In genomic region chr19:49113762-49114629, GRCh38 we compare ENCODE assay signal across 1 cellular context.
TF ChIP-seq lines count a peak whose summit lies in the region.

A gene with protein sequence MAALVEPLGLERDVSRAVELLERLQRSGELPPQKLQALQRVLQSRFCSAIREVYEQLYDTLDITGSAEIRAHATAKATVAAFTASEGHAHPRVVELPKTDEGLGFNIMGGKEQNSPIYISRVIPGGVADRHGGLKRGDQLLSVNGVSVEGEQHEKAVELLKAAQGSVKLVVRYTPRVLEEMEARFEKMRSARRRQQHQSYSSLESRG (plus strand): TSS chr19:49114370. CDS start chr19:49114405, 35 bp downstream.

TF ChIP-seq in GM12878, 131 proteins besides CTCF, POLR2A, EP300 and RAD21 (continued from another document and continues in another):
- TF ChIP-seq, protein P1, sequence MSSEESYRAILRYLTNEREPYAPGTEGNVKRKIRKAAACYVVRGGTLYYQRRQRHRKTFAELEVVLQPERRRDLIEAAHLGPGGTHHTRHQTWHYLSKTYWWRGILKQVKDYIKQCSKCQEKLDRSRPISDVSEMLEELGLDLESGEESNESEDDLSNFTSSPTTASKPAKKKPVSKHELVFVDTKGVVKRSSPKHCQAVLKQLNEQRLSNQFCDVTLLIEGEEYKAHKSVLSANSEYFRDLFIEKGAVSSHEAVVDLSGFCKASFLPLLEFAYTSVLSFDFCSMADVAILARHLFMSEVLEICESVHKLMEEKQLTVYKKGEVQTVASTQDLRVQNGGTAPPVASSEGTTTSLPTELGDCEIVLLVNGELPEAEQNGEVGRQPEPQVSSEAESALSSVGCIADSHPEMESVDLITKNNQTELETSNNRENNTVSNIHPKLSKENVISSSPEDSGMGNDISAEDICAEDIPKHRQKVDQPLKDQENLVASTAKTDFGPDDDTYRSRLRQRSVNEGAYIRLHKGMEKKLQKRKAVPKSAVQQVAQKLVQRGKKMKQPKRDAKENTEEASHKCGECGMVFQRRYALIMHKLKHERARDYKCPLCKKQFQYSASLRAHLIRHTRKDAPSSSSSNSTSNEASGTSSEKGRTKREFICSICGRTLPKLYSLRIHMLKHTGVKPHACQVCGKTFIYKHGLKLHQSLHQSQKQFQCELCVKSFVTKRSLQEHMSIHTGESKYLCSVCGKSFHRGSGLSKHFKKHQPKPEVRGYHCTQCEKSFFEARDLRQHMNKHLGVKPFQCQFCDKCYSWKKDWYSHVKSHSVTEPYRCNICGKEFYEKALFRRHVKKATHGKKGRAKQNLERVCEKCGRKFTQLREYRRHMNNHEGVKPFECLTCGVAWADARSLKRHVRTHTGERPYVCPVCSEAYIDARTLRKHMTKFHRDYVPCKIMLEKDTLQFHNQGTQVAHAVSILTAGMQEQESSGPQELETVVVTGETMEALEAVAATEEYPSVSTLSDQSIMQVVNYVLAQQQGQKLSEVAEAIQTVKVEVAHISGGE (CRISPR knock-in tag; IDR thresholded peaks at IDR 0.05) = no peak
- TF ChIP-seq CHD1 (IDR thresholded peaks at IDR 0.05; ENCODE audit: low read depth, low read length) = no peak
- TF ChIP-seq, protein P2, sequence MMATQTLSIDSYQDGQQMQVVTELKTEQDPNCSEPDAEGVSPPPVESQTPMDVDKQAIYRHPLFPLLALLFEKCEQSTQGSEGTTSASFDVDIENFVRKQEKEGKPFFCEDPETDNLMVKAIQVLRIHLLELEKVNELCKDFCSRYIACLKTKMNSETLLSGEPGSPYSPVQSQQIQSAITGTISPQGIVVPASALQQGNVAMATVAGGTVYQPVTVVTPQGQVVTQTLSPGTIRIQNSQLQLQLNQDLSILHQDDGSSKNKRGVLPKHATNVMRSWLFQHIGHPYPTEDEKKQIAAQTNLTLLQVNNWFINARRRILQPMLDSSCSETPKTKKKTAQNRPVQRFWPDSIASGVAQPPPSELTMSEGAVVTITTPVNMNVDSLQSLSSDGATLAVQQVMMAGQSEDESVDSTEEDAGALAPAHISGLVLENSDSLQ (IDR thresholded peaks at IDR 0.05) = no peak
- no peak for TF ChIP-seq SMC3 (IDR thresholded peaks at IDR 0.05; ENCODE audit: borderline replicate concordance, low read length)
- no peak for TF ChIP-seq REST (IDR thresholded peaks at IDR 0.05; ENCODE audit: low read depth, low read length)
- TF ChIP-seq PML (IDR thresholded peaks at IDR 0.05; ENCODE audit: low read length) = 0 out of 2 replicates have a peak, but pooled peaks have one; percentile 31
- TF ChIP-seq ZNF24 (IDR thresholded peaks at IDR 0.05) = no peak
- peak; percentile 84 for TF ChIP-seq YY1 (IDR thresholded peaks at IDR 0.05; ENCODE audit: low read depth, low read length)
- no peak for TF ChIP-seq ZNF384 (IDR thresholded peaks at IDR 0.05; ENCODE audit: borderline replicate concordance, low read depth, low read length)
- TF ChIP-seq RAD51 (IDR thresholded peaks at IDR 0.05) = no peak
- no peak for TF ChIP-seq JUND (IDR thresholded peaks at IDR 0.05; ENCODE audit: low read depth, low read length)
- TF ChIP-seq, protein P3, sequence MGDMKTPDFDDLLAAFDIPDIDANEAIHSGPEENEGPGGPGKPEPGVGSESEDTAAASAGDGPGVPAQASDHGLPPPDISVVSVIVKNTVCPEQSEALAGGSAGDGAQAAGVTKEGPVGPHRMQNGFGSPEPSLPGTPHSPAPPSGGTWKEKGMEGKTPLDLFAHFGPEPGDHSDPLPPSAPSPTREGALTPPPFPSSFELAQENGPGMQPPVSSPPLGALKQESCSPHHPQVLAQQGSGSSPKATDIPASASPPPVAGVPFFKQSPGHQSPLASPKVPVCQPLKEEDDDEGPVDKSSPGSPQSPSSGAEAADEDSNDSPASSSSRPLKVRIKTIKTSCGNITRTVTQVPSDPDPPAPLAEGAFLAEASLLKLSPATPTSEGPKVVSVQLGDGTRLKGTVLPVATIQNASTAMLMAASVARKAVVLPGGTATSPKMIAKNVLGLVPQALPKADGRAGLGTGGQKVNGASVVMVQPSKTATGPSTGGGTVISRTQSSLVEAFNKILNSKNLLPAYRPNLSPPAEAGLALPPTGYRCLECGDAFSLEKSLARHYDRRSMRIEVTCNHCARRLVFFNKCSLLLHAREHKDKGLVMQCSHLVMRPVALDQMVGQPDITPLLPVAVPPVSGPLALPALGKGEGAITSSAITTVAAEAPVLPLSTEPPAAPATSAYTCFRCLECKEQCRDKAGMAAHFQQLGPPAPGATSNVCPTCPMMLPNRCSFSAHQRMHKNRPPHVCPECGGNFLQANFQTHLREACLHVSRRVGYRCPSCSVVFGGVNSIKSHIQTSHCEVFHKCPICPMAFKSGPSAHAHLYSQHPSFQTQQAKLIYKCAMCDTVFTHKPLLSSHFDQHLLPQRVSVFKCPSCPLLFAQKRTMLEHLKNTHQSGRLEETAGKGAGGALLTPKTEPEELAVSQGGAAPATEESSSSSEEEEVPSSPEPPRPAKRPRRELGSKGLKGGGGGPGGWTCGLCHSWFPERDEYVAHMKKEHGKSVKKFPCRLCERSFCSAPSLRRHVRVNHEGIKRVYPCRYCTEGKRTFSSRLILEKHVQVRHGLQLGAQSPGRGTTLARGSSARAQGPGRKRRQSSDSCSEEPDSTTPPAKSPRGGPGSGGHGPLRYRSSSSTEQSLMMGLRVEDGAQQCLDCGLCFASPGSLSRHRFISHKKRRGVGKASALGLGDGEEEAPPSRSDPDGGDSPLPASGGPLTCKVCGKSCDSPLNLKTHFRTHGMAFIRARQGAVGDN (IDR thresholded peaks at IDR 0.05) = 0 out of 2 replicates have a peak, but pooled peaks have one; percentile 49
- peak; percentile 91; the same call in 1 of the 2 replicates for TF ChIP-seq GATAD2B (conservative IDR thresholded peaks at IDR 0.05; ENCODE audit: low read depth)
- TF ChIP-seq SUPT20H (IDR thresholded peaks at IDR 0.05; ENCODE audit: borderline replicate concordance, control insufficient read depth, low read depth, low read length) = no peak
- no peak for TF ChIP-seq ATF7 (IDR thresholded peaks at IDR 0.05; ENCODE audit: low read depth)
- no peak for TF ChIP-seq FOXK2 (IDR thresholded peaks at IDR 0.05)
- TF ChIP-seq TCF3 (IDR thresholded peaks at IDR 0.05; ENCODE audit: borderline replicate concordance, insufficient read depth, low read depth, low read length) = peak; percentile 59; the same call in 1 of the 2 replicates
- TF ChIP-seq MTA3 (IDR thresholded peaks at IDR 0.05; ENCODE audit: borderline replicate concordance, low read length) = no peak
- TF ChIP-seq NFXL1 (IDR thresholded peaks at IDR 0.05; ENCODE audit: borderline replicate concordance) = no peak
- TF ChIP-seq RUNX3 (IDR thresholded peaks at IDR 0.05; ENCODE audit: low read length) = no peak
- TF ChIP-seq SP1 (IDR thresholded peaks at IDR 0.05; ENCODE audit: low read depth, low read length) = peak; percentile 81
- TF ChIP-seq KLF5 (IDR thresholded peaks at IDR 0.05; ENCODE audit: partially characterized antibody) = no peak
- 0 out of 2 replicates have a peak, but pooled peaks have one; percentile 32 for TF ChIP-seq PAX5 (IDR thresholded peaks at IDR 0.05; ENCODE audit: borderline replicate concordance, low read depth, low read length)
- TF ChIP-seq E4F1 (IDR thresholded peaks at IDR 0.05; ENCODE audit: borderline replicate concordance, partially characterized antibody) = no peak
- peak; percentile 63; the same call in 1 of the 2 replicates for TF ChIP-seq TCF12 (IDR thresholded peaks at IDR 0.05; ENCODE audit: low read depth, low read length)
- peak; percentile 6 for TF ChIP-seq RELA (IDR thresholded peaks at IDR 0.05; ENCODE audit: borderline replicate concordance, partially characterized antibody)
- no peak for TF ChIP-seq MEF2B (IDR thresholded peaks at IDR 0.05; ENCODE audit: partially characterized antibody, poor library complexity, severe bottlenecking)
- TF ChIP-seq, protein P4, sequence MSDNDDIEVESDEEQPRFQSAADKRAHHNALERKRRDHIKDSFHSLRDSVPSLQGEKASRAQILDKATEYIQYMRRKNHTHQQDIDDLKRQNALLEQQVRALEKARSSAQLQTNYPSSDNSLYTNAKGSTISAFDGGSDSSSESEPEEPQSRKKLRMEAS (IDR thresholded peaks at IDR 0.05; ENCODE audit: low read depth, low read length) = no peak; the same call in 1 of the 2 replicates
- no peak for TF ChIP-seq EED (IDR thresholded peaks at IDR 0.05; ENCODE audit: low read depth)
- no peak for TF ChIP-seq TCF7 (IDR thresholded peaks at IDR 0.05; ENCODE audit: borderline replicate concordance)
- TF ChIP-seq EZH2 (IDR thresholded peaks at IDR 0.05; ENCODE audit: borderline replicate concordance, control insufficient read depth, low read depth, low read length) = no peak
- peak; percentile 58; the same call in 1 of the 2 replicates for TF ChIP-seq LARP7 (IDR thresholded peaks at IDR 0.05)
- peak; percentile 69 for TF ChIP-seq DPF2 (IDR thresholded peaks at IDR 0.05)
- TF ChIP-seq, protein P5, sequence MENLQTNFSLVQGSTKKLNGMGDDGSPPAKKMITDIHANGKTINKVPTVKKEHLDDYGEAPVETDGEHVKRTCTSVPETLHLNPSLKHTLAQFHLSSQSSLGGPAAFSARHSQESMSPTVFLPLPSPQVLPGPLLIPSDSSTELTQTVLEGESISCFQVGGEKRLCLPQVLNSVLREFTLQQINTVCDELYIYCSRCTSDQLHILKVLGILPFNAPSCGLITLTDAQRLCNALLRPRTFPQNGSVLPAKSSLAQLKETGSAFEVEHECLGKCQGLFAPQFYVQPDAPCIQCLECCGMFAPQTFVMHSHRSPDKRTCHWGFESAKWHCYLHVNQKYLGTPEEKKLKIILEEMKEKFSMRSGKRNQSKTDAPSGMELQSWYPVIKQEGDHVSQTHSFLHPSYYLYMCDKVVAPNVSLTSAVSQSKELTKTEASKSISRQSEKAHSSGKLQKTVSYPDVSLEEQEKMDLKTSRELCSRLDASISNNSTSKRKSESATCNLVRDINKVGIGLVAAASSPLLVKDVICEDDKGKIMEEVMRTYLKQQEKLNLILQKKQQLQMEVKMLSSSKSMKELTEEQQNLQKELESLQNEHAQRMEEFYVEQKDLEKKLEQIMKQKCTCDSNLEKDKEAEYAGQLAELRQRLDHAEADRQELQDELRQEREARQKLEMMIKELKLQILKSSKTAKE (IDR thresholded peaks at IDR 0.05; ENCODE audit: low read depth, poor library complexity, severe bottlenecking) = no peak
- no peak for TF ChIP-seq NKRF (conservative IDR thresholded peaks at IDR 0.05)
- TF ChIP-seq ESRRA (IDR thresholded peaks at IDR 0.05; ENCODE audit: low read length) = no peak
- no peak for TF ChIP-seq WRNIP1 (IDR thresholded peaks at IDR 0.05; ENCODE audit: borderline replicate concordance, low read depth, low read length)
- TF ChIP-seq SRF (IDR thresholded peaks at IDR 0.05; ENCODE audit: low read depth in 2 of 2, low read length in 2 of 2) = no peak
- no peak for TF ChIP-seq SREBF1 (IDR thresholded peaks at IDR 0.05; ENCODE audit: low read length)
- TF ChIP-seq, protein P6, sequence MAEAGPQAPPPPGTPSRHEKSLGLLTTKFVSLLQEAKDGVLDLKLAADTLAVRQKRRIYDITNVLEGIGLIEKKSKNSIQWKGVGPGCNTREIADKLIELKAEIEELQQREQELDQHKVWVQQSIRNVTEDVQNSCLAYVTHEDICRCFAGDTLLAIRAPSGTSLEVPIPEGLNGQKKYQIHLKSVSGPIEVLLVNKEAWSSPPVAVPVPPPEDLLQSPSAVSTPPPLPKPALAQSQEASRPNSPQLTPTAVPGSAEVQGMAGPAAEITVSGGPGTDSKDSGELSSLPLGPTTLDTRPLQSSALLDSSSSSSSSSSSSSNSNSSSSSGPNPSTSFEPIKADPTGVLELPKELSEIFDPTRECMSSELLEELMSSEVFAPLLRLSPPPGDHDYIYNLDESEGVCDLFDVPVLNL (IDR thresholded peaks at IDR 0.05; ENCODE audit: low read depth, low read length) = no peak
